8 cellular contexts compared by ENCODE assay signal in genomic region chr6:38871745-38872568, GRCh38.
DNase-seq lines count a peak whose midpoint lies in the region; ATAC-seq lines count a peak whose summit lies in the region.

No MANE protein-coding gene starts in this region.

- H3K4me1 ChIP-seq in SJCRH30: no peaks in the 10 kb centered on the region

- no peaks in the 10 kb centered on the region for H3K9me3 ChIP-seq in SJCRH30 (replicated peaks)

- CTCF ChIA-PET in activated naive CD4-positive, alpha-beta T cell treated with anti-CD3 and anti-CD28 coated beads, Interleukin-2, amount 10 ng/mL, durations not matched to agents 7 days and 5 days (lab: Charles Lee): interaction anchor here (0.6 to 4.3 kb wide), 34 partner anchors 10 to 459 kb away, joined by 3 to 24 read pairs (median 5); no protein-coding TSS in a partner anchor

- intact Hi-C loops in head of caudate nucleus (cut with DNase I): loop anchor here (5.0 kb wide), 1 partner anchor 430 kb away; no protein-coding TSS in a partner anchor

- no peaks in the 10 kb centered on the region for H3K36me3 Mint-ChIP-seq in activated naive CD4-positive, alpha-beta T cell treated with anti-CD3 and anti-CD28 coated beads, Interleukin-2, amount 10 ng/mL, durations not matched to agents 7 days and 5 days

- no peaks in the 10 kb centered on the region for H3K27me3 ChIP-seq in SJCRH30

- H3K4me3 ChIP-seq in SJCRH30: no peak overlapping the region

- H3K9me3 Mint-ChIP-seq in activated naive CD4-positive, alpha-beta T cell treated with anti-CD3 and anti-CD28 coated beads, Interleukin-2, amount 10 ng/mL, durations not matched to agents 7 days and 5 days: no peaks in the 10 kb centered on the region

- DNase-seq in DMS53 (lab: John Stamatoyannopoulos, UW) (peak; percentile 74), KG1 (lab: John Stamatoyannopoulos, UW) (peak; percentile 44), SJCRH30 (peak; percentile 42 to 79), head of caudate nucleus (peak in 41 of 42 donors; percentile 4 to 84 (median 58)), retina (peak; percentile 60)
- peak; percentile 67 for DNase-seq in activated naive CD4-positive, alpha-beta T cell treated with anti-CD3 and anti-CD28 coated beads, Interleukin-2, amount 10 ng/mL, durations not matched to agents 7 days and 5 days

- no peak overlapping the region for H3K4me3 Mint-ChIP-seq in activated naive CD4-positive, alpha-beta T cell treated with anti-CD3 and anti-CD28 coated beads, Interleukin-2, amount 10 ng/mL, durations not matched to agents 7 days and 5 days

- H3K27ac Mint-ChIP-seq in activated naive CD4-positive, alpha-beta T cell treated with anti-CD3 and anti-CD28 coated beads, Interleukin-2, amount 10 ng/mL, durations not matched to agents 7 days and 5 days: no peak overlapping the region

- ATAC-seq in HG03565 (IDR thresholded peaks at IDR 0.05; ENCODE audit: unreplicated experiment) (no peak), GM21360 (IDR thresholded peaks at IDR 0.05; ENCODE audit: unreplicated experiment) (no peak)

- no peak overlapping the region for H3K27ac ChIP-seq in SJCRH30

- H3K4me1 Mint-ChIP-seq in activated naive CD4-positive, alpha-beta T cell treated with anti-CD3 and anti-CD28 coated beads, Interleukin-2, amount 10 ng/mL, durations not matched to agents 7 days and 5 days: peaks cover 21% of the 10 kb centered on the region

- H3K27me3 Mint-ChIP-seq in activated naive CD4-positive, alpha-beta T cell treated with anti-CD3 and anti-CD28 coated beads, Interleukin-2, amount 10 ng/mL, durations not matched to agents 7 days and 5 days: no peaks in the 10 kb centered on the region

- H3K36me3 ChIP-seq in SJCRH30: no peaks in the 10 kb centered on the region
